In the genomic region with DNA sequence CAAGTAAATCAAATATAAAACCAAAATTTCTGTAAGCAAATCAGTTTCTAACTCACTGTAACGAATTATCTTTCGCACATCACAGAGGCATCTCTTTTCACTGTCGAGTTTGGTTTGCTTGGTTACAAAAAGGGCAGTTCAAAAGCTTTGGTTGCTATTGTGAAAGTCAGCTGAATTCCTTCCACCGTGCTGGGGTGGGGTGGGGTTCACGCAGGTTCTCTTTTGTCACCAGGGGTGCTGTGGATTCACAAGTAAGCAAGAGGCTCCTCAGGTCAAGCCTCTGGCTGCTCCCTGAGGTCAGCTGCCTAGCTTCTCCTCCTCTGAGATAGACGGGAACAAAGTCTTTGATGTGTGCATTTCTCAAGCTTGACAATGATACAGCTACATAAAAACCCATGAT, we compare ENCODE assay signal across 11 cellular contexts. TPM values are rescaled to one million over a fixed set of nuclear protein-coding genes. Genes with fewer than 3 reads are reported as not detected.
DNase-seq lines count a peak whose midpoint lies in the region; ATAC-seq and TF ChIP-seq lines count a peak whose summit lies in the region.
"Had no signal": no experiment of that assay in that cellular context is flagged by ENCODE, and none has a peak within 500 bp of the region (broad histone marks: within the 10 kb centered on the region; RNA-seq: fewer than 3 reads in every experiment).

No MANE protein-coding gene starts in this region.

- ATAC-seq in RWPE2 (ENCODE audit: low read depth), result no peak
- ATAC-seq in foreskin keratinocyte, result no peak
- no peak for ATAC-seq in GM18873 (IDR thresholded peaks at IDR 0.05; ENCODE audit: low FRiP score, unreplicated experiment)

- TF ChIP-seq CTCF in BJ (IDR thresholded peaks at IDR 0.05; ENCODE audit: insufficient read depth, low read depth, low read length) (peak; percentile 18; the same call in 1 of the 2 replicates), RWPE2 (IDR thresholded peaks at IDR 0.05; ENCODE audit: poor library complexity, severe bottlenecking) (no peak), foreskin keratinocyte (conservative IDR thresholded peaks at IDR 0.05) (no peak)

- H3K36me3 ChIP-seq in BJ (ENCODE audit: control insufficient read depth, insufficient read depth, low read length), result no peaks in the 10 kb centered on the region
- H3K36me3 ChIP-seq in RWPE2 (ENCODE audit: low read depth), result peaks cover 92% of the 10 kb centered on the region

- H3K9me3 ChIP-seq in RWPE2 (ENCODE audit: severe bottlenecking), result no peaks in the 10 kb centered on the region

- no peak overlapping the region for H3K4me3 ChIP-seq in BJ (ENCODE audit: low read depth, low read length)
- H3K4me3 ChIP-seq in RWPE2 (ENCODE audit: severe bottlenecking), result no peak overlapping the region
- H3K4me3 ChIP-seq: GM12878 had no signal

- H3K4me1 ChIP-seq in RWPE2 (ENCODE audit: insufficient read depth, poor library complexity, severe bottlenecking), result peaks cover 71% of the 10 kb centered on the region
- H3K4me1 ChIP-seq in foreskin keratinocyte, result peaks cover 44% of the 10 kb centered on the region

- POLR2A ChIA-PET in BJ (lab: Charles Lee), result no interaction called here

- peak overlapping the region; percentile 96 for H3K27ac ChIP-seq in RWPE2 (ENCODE audit: poor library complexity, severe bottlenecking)
- H3K27ac ChIP-seq in foreskin keratinocyte, result peak overlapping the region; percentile 94

- DNase-seq in BJ (ENCODE audit: low read depth) (no peak), RWPE2 (ENCODE audit: low spot score) (no peak), foreskin keratinocyte (no peak), retina (peak; percentile 38), SIG-M5 treated with dmso at 0.1 percent for 504 hours (lab: John Stamatoyannopoulos, UW; ENCODE audit: unreplicated experiment) (no peak), SHP77 treated with DMSO at 0.1 percent for 48 hours (lab: John Stamatoyannopoulos, UW) (no peak)
- no peak for DNase-seq in stimulated activated naive CD4-positive, alpha-beta T cell treated with Interleukin-2 at 50 U/mL for 16 hours (lab: John Stamatoyannopoulos, UW)
- DNase-seq: NCI-H1092 had no signal

- CTCF ChIA-PET in BJ (lab: Yijun Ruan, JAX), result interaction anchor here (0.6 to 4.2 kb wide), 6 partner anchors 17 to 1013 kb away, joined by 3 to 25 read pairs (median 4); no protein-coding TSS in a partner anchor

- no peaks in the 10 kb centered on the region for H3K27me3 ChIP-seq in BJ (ENCODE audit: control insufficient read depth, insufficient read depth, low read length)
- no peaks in the 10 kb centered on the region for H3K27me3 ChIP-seq in RWPE2 (ENCODE audit: insufficient read depth, poor library complexity, severe bottlenecking)
- H3K27me3 ChIP-seq in foreskin keratinocyte, result no peaks in the 10 kb centered on the region

RNA-seq across cellular contexts. Expression of a gene that starts 47.7 kb away (rescaled TPM):
- polyA plus RNA-seq in BJ (2011; rRNA removed) (22.9 and 34.0 TPM in 2 replicates), foreskin keratinocyte (22.4 and 28.7 TPM in 2 replicates)
- polyA minus RNA-seq in BJ (2011; rRNA and poly(A)+ RNA removed), result 57.6 and 66.4 TPM in 2 replicates
- 156 and 161 TPM in 2 replicates for total RNA-seq in foreskin keratinocyte
- polyA plus RNA-seq: CD14-positive monocyte had no signal
